In genomic region chr16:66603537-66604375, GRCh38 we compare ENCODE assay signal across 1 cellular context.
A peak's percentile ranks its signal among the peaks of the same experiment; 100 is the strongest.
TF ChIP-seq lines count a peak whose summit lies in the region.

No MANE protein-coding gene starts in this region.

TF ChIP-seq in K562, 482 proteins besides CTCF, POLR2A, EP300 and RAD21 (continued from another document and continues in another):
- no peak for TF ChIP-seq CHD7 (IDR thresholded peaks at IDR 0.05; ENCODE audit: low read depth, low read length)
- TF ChIP-seq CXXC5 (CRISPR knock-in tag; IDR thresholded peaks at IDR 0.05) = peak; percentile 64
- TF ChIP-seq MAX (CRISPR knock-in tag; IDR thresholded peaks at IDR 0.05) = peak; percentile 71
- no peak for TF ChIP-seq ZNF699 (CRISPR knock-in tag; IDR thresholded peaks at IDR 0.05; ENCODE audit: insufficient replicate concordance)
- peak; percentile 33; the same call in 1 of the 2 replicates for TF ChIP-seq MGA (IDR thresholded peaks at IDR 0.05)
- peak; percentile 88 for TF ChIP-seq PTTG1 (tag; IDR thresholded peaks at IDR 0.05; ENCODE audit: low read depth)
- TF ChIP-seq NR2F6 (CRISPR knock-in tag; IDR thresholded peaks at IDR 0.05) = no peak
- TF ChIP-seq ZNF311 (CRISPR knock-in tag; IDR thresholded peaks at IDR 0.05) = peak; percentile 95
- no peak for TF ChIP-seq ZNF696 (CRISPR knock-in tag; conservative IDR thresholded peaks at IDR 0.05)
- no peak for TF ChIP-seq FOXK1 (CRISPR knock-in tag; IDR thresholded peaks at IDR 0.05; ENCODE audit: borderline replicate concordance)
- no peak for TF ChIP-seq ZKSCAN1 (IDR thresholded peaks at IDR 0.05; ENCODE audit: low read depth, low read length)
- peak; percentile 13; the same call in 1 of the 2 replicates for TF ChIP-seq L3MBTL2 (IDR thresholded peaks at IDR 0.05)
- peak; percentile 78 for TF ChIP-seq ZNF589 (CRISPR knock-in tag; IDR thresholded peaks at IDR 0.05; ENCODE audit: low read depth)
- TF ChIP-seq ZNF395 (CRISPR knock-in tag; IDR thresholded peaks at IDR 0.05) = peak; percentile 95
- TF ChIP-seq TCF15 (CRISPR knock-in tag; IDR thresholded peaks at IDR 0.05) = peak; percentile 79; the same call in 1 of the 2 replicates
- TF ChIP-seq ZNF41 (CRISPR knock-in tag; conservative IDR thresholded peaks at IDR 0.05) = peak; percentile 76; the same call in 1 of the 2 replicates
- peak; percentile 87 for TF ChIP-seq ZNF584 (CRISPR knock-in tag; IDR thresholded peaks at IDR 0.05; ENCODE audit: low read depth)
- no peak for TF ChIP-seq NR3C1 (CRISPR knock-in tag; IDR thresholded peaks at IDR 0.05)
- peak; percentile 57; the same call in 1 of the 2 replicates for TF ChIP-seq HDAC2 (IDR thresholded peaks at IDR 0.05)
- TF ChIP-seq ZNF324 (CRISPR knock-in tag; IDR thresholded peaks at IDR 0.05) = peak; percentile 46
- peak; percentile 81; the same call in 1 of the 2 replicates for TF ChIP-seq ZBTB9 (CRISPR knock-in tag; IDR thresholded peaks at IDR 0.05)
- peak; percentile 19; the same call in 1 of the 2 replicates for TF ChIP-seq NFIX (CRISPR knock-in tag; IDR thresholded peaks at IDR 0.05; ENCODE audit: low read depth)
